23 cellular contexts compared by ENCODE assay signal in the genomic region with DNA sequence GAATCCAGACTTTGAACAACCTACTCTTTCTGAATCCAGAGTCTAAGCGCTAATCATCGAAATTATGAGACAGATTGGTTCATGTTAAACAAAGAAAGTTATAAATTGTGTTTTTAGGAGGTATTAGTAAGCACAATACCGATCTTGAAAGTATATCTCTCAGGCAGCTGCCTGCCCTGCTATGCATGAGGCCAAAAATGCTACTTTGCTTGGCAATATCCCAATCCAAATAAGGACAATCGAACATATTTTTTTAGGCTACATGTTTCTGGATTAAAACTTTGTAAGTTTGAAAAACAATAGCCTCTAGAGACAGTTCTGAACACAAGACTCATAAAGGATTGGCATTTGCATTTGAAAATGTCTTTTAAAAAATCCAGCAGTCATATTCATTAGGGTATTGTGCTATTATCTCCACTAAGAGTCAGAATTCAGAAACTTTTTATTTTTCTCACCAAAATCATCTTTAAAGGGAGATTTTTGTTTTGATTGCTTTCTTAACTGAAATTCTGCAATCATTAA.
DNase-seq lines count a peak whose midpoint lies in the region; ATAC-seq and TF ChIP-seq lines count a peak whose summit lies in the region.
"Had no signal": no experiment of that assay in that cellular context is flagged by ENCODE, and none has a peak within 500 bp of the region (broad histone marks: within the 10 kb centered on the region; RNA-seq: fewer than 3 reads in every experiment).

No MANE protein-coding gene starts in this region.

- BruUV-seq in IMR-90 (replicated peaks; lab: Mats Ljungman, UMichigan) = no TSS peak

- H2BK20ac ChIP-seq in IMR-90 (ENCODE audit: low read depth, low read length) = no peak overlapping the region

- dilution Hi-C loops in IMR-90 (cut with HindIII; ENCODE audit: low sequenced_read_pairs, unreplicated experiment) = no loop called here

- CTCF ChIA-PET in IMR-90 (lab: Yijun Ruan, JAX) = no interaction called here

- H3K4me2 ChIP-seq in IMR-90 (ENCODE audit: low read depth, low read length) (no peak overlapping the region), MM.1S (ENCODE audit: low read depth, low read length) (no peak overlapping the region)

- H3K9me3 ChIP-seq in IMR-90 (ENCODE audit: control insufficient read depth, insufficient read depth, low read length) = no peaks in the 10 kb centered on the region
- no peaks in the 10 kb centered on the region for H3K9me3 ChIP-seq in tibial nerve
- no peaks in the 10 kb centered on the region for H3K9me3 ChIP-seq in MM.1S (replicated peaks; ENCODE audit: insufficient read depth, low read length)
- H3K9me3 ChIP-seq: ascending aorta, colonic mucosa, gastroesophageal sphincter, ovary, tibial artery had no signal

- no peak overlapping the region for H2BK15ac ChIP-seq in IMR-90 (ENCODE audit: low read depth, low read length)

- TF ChIP-seq POLR2A in IMR-90 (IDR thresholded peaks at IDR 0.05; ENCODE audit: low read depth, low read length) = no peak
- TF ChIP-seq POLR2A in tibial nerve (IDR thresholded peaks at IDR 0.05) = no peak

- no peak overlapping the region for H2BK5ac ChIP-seq in IMR-90 (ENCODE audit: low read depth, low read length, poor library complexity, severe bottlenecking)

- H3K4me3 ChIP-seq in IMR-90 (ENCODE audit: insufficient read depth, low read depth, low read length) = no peak overlapping the region
- H3K4me3 ChIP-seq in cardiac fibroblast (replicated peaks in 1 of 2; ENCODE audit: low read depth in 2 of 2, low read length in 2 of 2) = no peak overlapping the region
- H3K4me3 ChIP-seq in tibial nerve = no peak overlapping the region
- no peak overlapping the region for H3K4me3 ChIP-seq in MM.1S (ENCODE audit: low read length)
- H3K4me3 ChIP-seq: colonic mucosa, gastroesophageal sphincter, ovary, tibial artery had no signal

- peak; percentile 17; the same call in 1 of the 2 replicates for ATAC-seq in IMR-90 (ENCODE audit: low read depth)
- peak; percentile 52 for ATAC-seq in left ventricle myocardium superior
- ATAC-seq: gastroesophageal sphincter; sciatic nerve; stimulated activated naive B cell treated with anti-CD40 and anti-IgM and Interleukin-4, amounts not matched to agents 10 μg/mL and 1 μg/mL and 100 μg/mL, for 72 hours had no signal

- no peaks in the 10 kb centered on the region for H3K36me3 ChIP-seq in IMR-90 (ENCODE audit: control insufficient read depth, insufficient read depth, low read length)
- no peaks in the 10 kb centered on the region for H3K36me3 ChIP-seq in tibial nerve
- H3K36me3 ChIP-seq in MM.1S (replicated peaks; ENCODE audit: insufficient read depth, low read length) = no peaks in the 10 kb centered on the region
- H3K36me3 ChIP-seq: ascending aorta, colonic mucosa, gastroesophageal sphincter, ovary, tibial artery had no signal

- no peak overlapping the region for H4K8ac ChIP-seq in IMR-90 (ENCODE audit: low read depth in 2 of 2, low read length in 2 of 2)

- H3K27me3 ChIP-seq in IMR-90 (ENCODE audit: control insufficient read depth, insufficient read depth, low read length) = no peaks in the 10 kb centered on the region
- H3K27me3 ChIP-seq in tibial nerve = no peaks in the 10 kb centered on the region
- H3K27me3 ChIP-seq in MM.1S (replicated peaks; ENCODE audit: insufficient read depth, low read length) = no peaks in the 10 kb centered on the region
- H3K27me3 ChIP-seq: ascending aorta, colonic mucosa, gastroesophageal sphincter, ovary, tibial artery had no signal

- H3K14ac ChIP-seq in IMR-90 (replicated peaks; ENCODE audit: low read depth, low read length) = no peak overlapping the region

- H3K9ac ChIP-seq in IMR-90 (ENCODE audit: low read depth, low read length) = no peak overlapping the region
- no peak overlapping the region for H3K9ac ChIP-seq in MM.1S (ENCODE audit: low read length)

- H2AFZ ChIP-seq in IMR-90 (replicated peaks; ENCODE audit: low read length, poor library complexity) (no peak overlapping the region), MM.1S (ENCODE audit: low read length) (no peak overlapping the region)

- TF ChIP-seq RAD21 in IMR-90 (IDR thresholded peaks at IDR 0.05; ENCODE audit: low read length) = no peak

- no peak overlapping the region for H3K23ac ChIP-seq in IMR-90 (ENCODE audit: low read depth, low read length)

- H3K4me1 ChIP-seq in IMR-90 (ENCODE audit: control insufficient read depth, insufficient read depth, low read length) (no peaks in the 10 kb centered on the region), tibial nerve (peaks cover 0 to 18% (median 0%) of the 10 kb centered on the region in 4 donors), MM.1S (ENCODE audit: low read length) (no peaks in the 10 kb centered on the region)
- H3K4me1 ChIP-seq: colonic mucosa, gastroesophageal sphincter had no signal

- no peak for TF ChIP-seq CTCF in IMR-90 (conservative IDR thresholded peaks at IDR 0.05; ENCODE audit: low read depth, low read length)
- no peak for TF ChIP-seq CTCF in cardiac fibroblast (IDR thresholded peaks at IDR 0.05; ENCODE audit: low read depth, low read length)
- no peak for TF ChIP-seq CTCF in tibial nerve (IDR thresholded peaks at IDR 0.05)
- TF ChIP-seq CTCF in MM.1S (IDR thresholded peaks at IDR 0.05; ENCODE audit: low read length) = no peak

- no peaks in the 10 kb centered on the region for H3K9me2 ChIP-seq in MM.1S (replicated peaks; ENCODE audit: insufficient read depth, low read length)

- in situ Hi-C loops in IMR-90 (cut with MboI; ENCODE audit: low sequenced_read_pairs) = no loop called here

- no peak overlapping the region for H3K18ac ChIP-seq in IMR-90 (ENCODE audit: low read depth, low read length)

- TF ChIP-seq EP300 in tibial nerve (IDR thresholded peaks at IDR 0.05) = no peak

- DNase-seq in IMR-90 (peak; percentile 47), cardiac fibroblast (ENCODE audit: low read depth in 2 of 2) (peak; percentile 75 to 77), left ventricle myocardium superior (no peak), stromal cell of bone marrow (ENCODE audit: low read depth) (peak; percentile 57), tibial nerve (ENCODE audit: low spot score in 2 of 2) (no peak), MM.1S (no peak)
- DNase-seq in activated CD4-positive, alpha-beta T cell treated with anti-CD3 and anti-CD28 coated beads for 48 hours = no peak
- DNase-seq: activated CD4-positive, alpha-beta T cell treated with anti-CD3 and anti-CD28 coated beads for 1 hour; activated CD8-positive, alpha-beta memory T cell treated with anti-CD3 and anti-CD28 coated beads for 24 hours; colonic mucosa; DMS79; naive B cell; NCI-H146; NCI-H2171; NCI-H69; ovary; stimulated activated CD4-positive, alpha-beta T cell treated with anti-CD3 and anti-CD28 coated beads, Interleukin-2, amount 100 ng/mL, for 24 hours; stimulated activated naive B cell treated with anti-CD40 and anti-IgM and Interleukin-4, amounts not matched to agents 10 μg/mL and 1 μg/mL and 100 μg/mL, for 72 hours; tibial artery had no signal

- no peaks in the 10 kb centered on the region for H3K79me1 ChIP-seq in IMR-90 (ENCODE audit: low read depth in 1 of 2, low read length in 2 of 2)

- H3K27ac ChIP-seq in IMR-90 (ENCODE audit: insufficient read depth, low read length) = no peak overlapping the region
- peak overlapping the region in 2 of 4 donors; percentile 2 to 4 for H3K27ac ChIP-seq in tibial nerve
- no peak overlapping the region for H3K27ac ChIP-seq in MM.1S (ENCODE audit: low read length)
- H3K27ac ChIP-seq: colonic mucosa, gastroesophageal sphincter, ovary, RWPE1 had no signal

- H3K4ac ChIP-seq in IMR-90 (ENCODE audit: low read depth, low read length) = no peak overlapping the region

- H2BK120ac ChIP-seq in IMR-90 (ENCODE audit: low read depth, low read length) = no peak overlapping the region

- no CpG with 5 or more reads among the region's 4 CpGs for WGBS in IMR-90 (ENCODE audit: extremely low coverage in 2 of 2, insufficient read length in 1 of 2), 2 experiments
- 33 to 39% methylated on average over 4 of the region's 4 CpGs for WGBS in tibial nerve, 2 donors

- no peaks in the 10 kb centered on the region for H3F3A ChIP-seq in MM.1S (ENCODE audit: insufficient read depth, low read length)

- no peak overlapping the region for H2AK9ac ChIP-seq in IMR-90 (replicated peaks; ENCODE audit: low read depth, low read length, poor library complexity)

- intact Hi-C loops in IMR-90 (cut with micrococcal nuclease) = no loop called here
- intact Hi-C loops in left ventricle myocardium superior (cut with micrococcal nuclease) = no loop called here

- no peak overlapping the region for H4K5ac ChIP-seq in IMR-90 (ENCODE audit: low read depth, low read length)

- H3K9me1 ChIP-seq in IMR-90 (ENCODE audit: insufficient read depth, low read length) = no peaks in the 10 kb centered on the region

- no peaks in the 10 kb centered on the region for H4K20me1 ChIP-seq in IMR-90 (ENCODE audit: insufficient read depth, low read length)
- no peaks in the 10 kb centered on the region for H4K20me1 ChIP-seq in MM.1S (ENCODE audit: insufficient read depth, low read length)

- no peak overlapping the region for H4K91ac ChIP-seq in IMR-90 (ENCODE audit: insufficient read depth, low read depth, low read length)

- H2AK5ac ChIP-seq in IMR-90 (ENCODE audit: low read depth, low read length) = no peak overlapping the region

- POLR2A ChIA-PET in IMR-90 (lab: Charles Lee; ENCODE audit: unreplicated experiment) = no interaction called here

- H3K56ac ChIP-seq in IMR-90 (ENCODE audit: extremely low read depth, insufficient read depth, low read length) = no peak overlapping the region

- H3K79me2 ChIP-seq in MM.1S (ENCODE audit: low read length) = no peaks in the 10 kb centered on the region

TF ChIP-seq in IMR-90, 13 proteins besides CTCF, POLR2A, EP300 and RAD21 (continues in another document):
- TF ChIP-seq RCOR1 (IDR thresholded peaks at IDR 0.05; ENCODE audit: insufficient replicate concordance, low read length) (no peak), RFX5 (IDR thresholded peaks at IDR 0.05; ENCODE audit: low read depth, low read length) (no peak)
- TF ChIP-seq, protein P1, sequence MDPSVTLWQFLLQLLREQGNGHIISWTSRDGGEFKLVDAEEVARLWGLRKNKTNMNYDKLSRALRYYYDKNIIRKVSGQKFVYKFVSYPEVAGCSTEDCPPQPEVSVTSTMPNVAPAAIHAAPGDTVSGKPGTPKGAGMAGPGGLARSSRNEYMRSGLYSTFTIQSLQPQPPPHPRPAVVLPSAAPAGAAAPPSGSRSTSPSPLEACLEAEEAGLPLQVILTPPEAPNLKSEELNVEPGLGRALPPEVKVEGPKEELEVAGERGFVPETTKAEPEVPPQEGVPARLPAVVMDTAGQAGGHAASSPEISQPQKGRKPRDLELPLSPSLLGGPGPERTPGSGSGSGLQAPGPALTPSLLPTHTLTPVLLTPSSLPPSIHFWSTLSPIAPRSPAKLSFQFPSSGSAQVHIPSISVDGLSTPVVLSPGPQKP (IDR thresholded peaks at IDR 0.05; ENCODE audit: borderline replicate concordance, low read depth, low read length) = no peak
- TF ChIP-seq, protein P2, sequence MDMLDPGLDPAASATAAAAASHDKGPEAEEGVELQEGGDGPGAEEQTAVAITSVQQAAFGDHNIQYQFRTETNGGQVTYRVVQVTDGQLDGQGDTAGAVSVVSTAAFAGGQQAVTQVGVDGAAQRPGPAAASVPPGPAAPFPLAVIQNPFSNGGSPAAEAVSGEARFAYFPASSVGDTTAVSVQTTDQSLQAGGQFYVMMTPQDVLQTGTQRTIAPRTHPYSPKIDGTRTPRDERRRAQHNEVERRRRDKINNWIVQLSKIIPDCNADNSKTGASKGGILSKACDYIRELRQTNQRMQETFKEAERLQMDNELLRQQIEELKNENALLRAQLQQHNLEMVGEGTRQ (IDR thresholded peaks at IDR 0.05; ENCODE audit: low read depth, low read length) = no peak

Comparison
In these comparisons a context has a peak if more than half of its experiments do, and no peak if none do; other contexts are left out.
1. DNase-seq: peak in IMR-90 (single experiment), cardiac fibroblast (2 of 2) and stromal cell of bone marrow (single experiment); none in left ventricle myocardium superior (single experiment), activated CD4-positive, alpha-beta T cell treated with anti-CD3 and anti-CD28 coated beads for 48 hours (single experiment), tibial nerve (0 of 2) and MM.1S (single experiment).